Comparison of ENCODE assay signal across 1 cellular context in genomic region chr7:129009437-129009836, GRCh38.
TF ChIP-seq lines count a peak whose summit lies in the region.

No MANE protein-coding gene starts in this region.

TF ChIP-seq in GM23338, 12 proteins besides CTCF, POLR2A, EP300 and RAD21 (continued from another document):
- TF ChIP-seq ZNF462 (CRISPR knock-in tag; IDR thresholded peaks at IDR 0.05) (no peak), CREB1 (CRISPR knock-in tag; IDR thresholded peaks at IDR 0.05; ENCODE audit: low read depth) (no peak), STAT1 (IDR thresholded peaks at IDR 0.05; ENCODE audit: unreplicated experiment) (no peak), ETS1 (IDR thresholded peaks at IDR 0.05) (no peak), POLR2AphosphoS5 (IDR thresholded peaks at IDR 0.05; ENCODE audit: low read depth) (no peak)
